1 cellular context compared by ENCODE assay signal in the genomic region with DNA sequence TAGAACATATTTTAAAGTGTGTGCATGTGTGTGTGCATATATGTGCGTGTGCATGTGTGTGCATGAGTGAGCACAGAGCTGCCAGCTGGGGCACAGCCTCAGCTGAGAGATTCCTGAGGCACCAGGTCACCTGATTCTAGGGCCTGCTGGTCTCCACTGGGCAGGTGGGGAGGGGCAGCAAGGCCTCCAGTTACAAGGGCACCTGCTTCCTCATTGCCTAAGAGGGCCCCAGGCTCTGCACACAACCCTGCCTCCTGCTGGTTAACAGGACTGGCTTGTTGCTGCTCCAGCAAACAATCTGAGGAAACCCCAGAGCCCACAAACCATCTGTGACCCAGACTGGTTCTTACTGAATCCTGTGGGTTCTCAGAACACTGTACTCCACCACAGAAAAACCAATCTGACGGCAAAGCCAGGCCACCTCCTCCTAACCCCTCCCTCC.
A peak's percentile ranks its signal among the peaks of the same experiment; 100 is the strongest.
TF ChIP-seq lines count a peak whose summit lies in the region.

No MANE protein-coding gene starts in this region.

TF ChIP-seq in HepG2, 621 proteins besides CTCF, POLR2A, EP300 and RAD21 (continued from another document and continues in another):
- TF ChIP-seq, protein P1, sequence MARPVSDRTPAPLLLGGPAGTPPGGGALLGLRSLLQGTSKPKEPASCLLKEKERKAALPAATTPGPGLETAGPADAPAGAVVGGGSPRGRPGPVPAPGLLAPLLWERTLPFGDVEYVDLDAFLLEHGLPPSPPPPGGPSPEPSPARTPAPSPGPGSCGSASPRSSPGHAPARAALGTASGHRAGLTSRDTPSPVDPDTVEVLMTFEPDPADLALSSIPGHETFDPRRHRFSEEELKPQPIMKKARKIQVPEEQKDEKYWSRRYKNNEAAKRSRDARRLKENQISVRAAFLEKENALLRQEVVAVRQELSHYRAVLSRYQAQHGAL (CRISPR knock-in tag; IDR thresholded peaks at IDR 0.05; ENCODE audit: not compliant biosample characterization), result no peak
- TF ChIP-seq FOXA3 (CRISPR knock-in tag; IDR thresholded peaks at IDR 0.05), result no peak
- TF ChIP-seq CEBPB (IDR thresholded peaks at IDR 0.05; ENCODE audit: borderline replicate concordance, low read depth, low read length), result peak; percentile 84; the same call in 1 of the 2 replicates
- TF ChIP-seq, protein P2, sequence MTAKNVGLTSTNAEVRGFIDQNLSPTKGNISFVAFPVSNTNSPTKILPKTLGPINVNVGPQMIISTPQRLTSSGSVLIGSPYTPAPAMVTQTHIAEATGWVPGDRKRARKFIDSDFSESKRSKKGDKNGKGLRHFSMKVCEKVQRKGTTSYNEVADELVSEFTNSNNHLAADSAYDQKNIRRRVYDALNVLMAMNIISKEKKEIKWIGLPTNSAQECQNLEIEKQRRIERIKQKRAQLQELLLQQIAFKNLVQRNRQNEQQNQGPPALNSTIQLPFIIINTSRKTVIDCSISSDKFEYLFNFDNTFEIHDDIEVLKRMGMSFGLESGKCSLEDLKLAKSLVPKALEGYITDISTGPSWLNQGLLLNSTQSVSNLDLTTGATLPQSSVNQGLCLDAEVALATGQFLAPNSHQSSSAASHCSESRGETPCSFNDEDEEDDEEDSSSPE (CRISPR knock-in tag; IDR thresholded peaks at IDR 0.05), result no peak
- TF ChIP-seq ZFAT (CRISPR knock-in tag; conservative IDR thresholded peaks at IDR 0.05), result no peak
- no peak for TF ChIP-seq ZNF891 (CRISPR knock-in tag; IDR thresholded peaks at IDR 0.05)
- TF ChIP-seq CAMTA2 (CRISPR knock-in tag; IDR thresholded peaks at IDR 0.05; ENCODE audit: borderline replicate concordance), result no peak
- no peak for TF ChIP-seq ZC3H13 (CRISPR knock-in tag; IDR thresholded peaks at IDR 0.05)
- TF ChIP-seq, protein P3, sequence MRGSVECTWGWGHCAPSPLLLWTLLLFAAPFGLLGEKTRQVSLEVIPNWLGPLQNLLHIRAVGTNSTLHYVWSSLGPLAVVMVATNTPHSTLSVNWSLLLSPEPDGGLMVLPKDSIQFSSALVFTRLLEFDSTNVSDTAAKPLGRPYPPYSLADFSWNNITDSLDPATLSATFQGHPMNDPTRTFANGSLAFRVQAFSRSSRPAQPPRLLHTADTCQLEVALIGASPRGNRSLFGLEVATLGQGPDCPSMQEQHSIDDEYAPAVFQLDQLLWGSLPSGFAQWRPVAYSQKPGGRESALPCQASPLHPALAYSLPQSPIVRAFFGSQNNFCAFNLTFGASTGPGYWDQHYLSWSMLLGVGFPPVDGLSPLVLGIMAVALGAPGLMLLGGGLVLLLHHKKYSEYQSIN (CRISPR knock-in tag; IDR thresholded peaks at IDR 0.05; ENCODE audit: borderline replicate concordance), result no peak
- TF ChIP-seq RNF2 (conservative IDR thresholded peaks at IDR 0.05; ENCODE audit: low read depth), result no peak
- no peak for TF ChIP-seq ZNF878 (CRISPR knock-in tag; IDR thresholded peaks at IDR 0.05)
- TF ChIP-seq, protein P4, sequence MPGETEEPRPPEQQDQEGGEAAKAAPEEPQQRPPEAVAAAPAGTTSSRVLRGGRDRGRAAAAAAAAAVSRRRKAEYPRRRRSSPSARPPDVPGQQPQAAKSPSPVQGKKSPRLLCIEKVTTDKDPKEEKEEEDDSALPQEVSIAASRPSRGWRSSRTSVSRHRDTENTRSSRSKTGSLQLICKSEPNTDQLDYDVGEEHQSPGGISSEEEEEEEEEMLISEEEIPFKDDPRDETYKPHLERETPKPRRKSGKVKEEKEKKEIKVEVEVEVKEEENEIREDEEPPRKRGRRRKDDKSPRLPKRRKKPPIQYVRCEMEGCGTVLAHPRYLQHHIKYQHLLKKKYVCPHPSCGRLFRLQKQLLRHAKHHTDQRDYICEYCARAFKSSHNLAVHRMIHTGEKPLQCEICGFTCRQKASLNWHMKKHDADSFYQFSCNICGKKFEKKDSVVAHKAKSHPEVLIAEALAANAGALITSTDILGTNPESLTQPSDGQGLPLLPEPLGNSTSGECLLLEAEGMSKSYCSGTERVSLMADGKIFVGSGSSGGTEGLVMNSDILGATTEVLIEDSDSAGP (CRISPR knock-in tag; IDR thresholded peaks at IDR 0.05; ENCODE audit: borderline replicate concordance), result no peak
- TF ChIP-seq KLF16 (CRISPR knock-in tag; IDR thresholded peaks at IDR 0.05), result no peak
- no peak for TF ChIP-seq MAF1 (CRISPR knock-in tag; IDR thresholded peaks at IDR 0.05; ENCODE audit: borderline replicate concordance)
- no peak for TF ChIP-seq CBX2 (IDR thresholded peaks at IDR 0.05; ENCODE audit: low read depth, low read length)
- no peak for TF ChIP-seq CBX2 (CRISPR knock-in tag; IDR thresholded peaks at IDR 0.05; ENCODE audit: low read depth)
- no peak for TF ChIP-seq ARNTL (CRISPR knock-in tag; IDR thresholded peaks at IDR 0.05)
- no peak for TF ChIP-seq ZNF12 (CRISPR knock-in tag; IDR thresholded peaks at IDR 0.05)
- TF ChIP-seq, protein P5, sequence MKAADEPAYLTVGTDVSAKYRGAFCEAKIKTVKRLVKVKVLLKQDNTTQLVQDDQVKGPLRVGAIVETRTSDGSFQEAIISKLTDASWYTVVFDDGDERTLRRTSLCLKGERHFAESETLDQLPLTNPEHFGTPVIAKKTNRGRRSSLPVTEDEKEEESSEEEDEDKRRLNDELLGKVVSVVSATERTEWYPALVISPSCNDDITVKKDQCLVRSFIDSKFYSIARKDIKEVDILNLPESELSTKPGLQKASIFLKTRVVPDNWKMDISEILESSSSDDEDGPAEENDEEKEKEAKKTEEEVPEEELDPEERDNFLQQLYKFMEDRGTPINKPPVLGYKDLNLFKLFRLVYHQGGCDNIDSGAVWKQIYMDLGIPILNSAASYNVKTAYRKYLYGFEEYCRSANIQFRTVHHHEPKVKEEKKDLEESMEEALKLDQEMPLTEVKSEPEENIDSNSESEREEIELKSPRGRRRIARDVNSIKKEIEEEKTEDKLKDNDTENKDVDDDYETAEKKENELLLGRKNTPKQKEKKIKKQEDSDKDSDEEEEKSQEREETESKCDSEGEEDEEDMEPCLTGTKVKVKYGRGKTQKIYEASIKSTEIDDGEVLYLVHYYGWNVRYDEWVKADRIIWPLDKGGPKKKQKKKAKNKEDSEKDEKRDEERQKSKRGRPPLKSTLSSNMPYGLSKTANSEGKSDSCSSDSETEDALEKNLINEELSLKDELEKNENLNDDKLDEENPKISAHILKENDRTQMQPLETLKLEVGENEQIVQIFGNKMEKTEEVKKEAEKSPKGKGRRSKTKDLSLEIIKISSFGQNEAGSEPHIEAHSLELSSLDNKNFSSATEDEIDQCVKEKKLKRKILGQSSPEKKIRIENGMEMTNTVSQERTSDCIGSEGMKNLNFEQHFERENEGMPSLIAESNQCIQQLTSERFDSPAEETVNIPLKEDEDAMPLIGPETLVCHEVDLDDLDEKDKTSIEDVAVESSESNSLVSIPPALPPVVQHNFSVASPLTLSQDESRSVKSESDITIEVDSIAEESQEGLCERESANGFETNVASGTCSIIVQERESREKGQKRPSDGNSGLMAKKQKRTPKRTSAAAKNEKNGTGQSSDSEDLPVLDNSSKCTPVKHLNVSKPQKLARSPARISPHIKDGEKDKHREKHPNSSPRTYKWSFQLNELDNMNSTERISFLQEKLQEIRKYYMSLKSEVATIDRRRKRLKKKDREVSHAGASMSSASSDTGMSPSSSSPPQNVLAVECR (CRISPR knock-in tag; IDR thresholded peaks at IDR 0.05; ENCODE audit: borderline replicate concordance), result no peak
- TF ChIP-seq SP2 (CRISPR knock-in tag; IDR thresholded peaks at IDR 0.05), result no peak
- TF ChIP-seq CCAR2 (optimal IDR thresholded peaks at IDR 0.05; ENCODE audit: low read depth, low read length), result no peak
- TF ChIP-seq, protein P6, sequence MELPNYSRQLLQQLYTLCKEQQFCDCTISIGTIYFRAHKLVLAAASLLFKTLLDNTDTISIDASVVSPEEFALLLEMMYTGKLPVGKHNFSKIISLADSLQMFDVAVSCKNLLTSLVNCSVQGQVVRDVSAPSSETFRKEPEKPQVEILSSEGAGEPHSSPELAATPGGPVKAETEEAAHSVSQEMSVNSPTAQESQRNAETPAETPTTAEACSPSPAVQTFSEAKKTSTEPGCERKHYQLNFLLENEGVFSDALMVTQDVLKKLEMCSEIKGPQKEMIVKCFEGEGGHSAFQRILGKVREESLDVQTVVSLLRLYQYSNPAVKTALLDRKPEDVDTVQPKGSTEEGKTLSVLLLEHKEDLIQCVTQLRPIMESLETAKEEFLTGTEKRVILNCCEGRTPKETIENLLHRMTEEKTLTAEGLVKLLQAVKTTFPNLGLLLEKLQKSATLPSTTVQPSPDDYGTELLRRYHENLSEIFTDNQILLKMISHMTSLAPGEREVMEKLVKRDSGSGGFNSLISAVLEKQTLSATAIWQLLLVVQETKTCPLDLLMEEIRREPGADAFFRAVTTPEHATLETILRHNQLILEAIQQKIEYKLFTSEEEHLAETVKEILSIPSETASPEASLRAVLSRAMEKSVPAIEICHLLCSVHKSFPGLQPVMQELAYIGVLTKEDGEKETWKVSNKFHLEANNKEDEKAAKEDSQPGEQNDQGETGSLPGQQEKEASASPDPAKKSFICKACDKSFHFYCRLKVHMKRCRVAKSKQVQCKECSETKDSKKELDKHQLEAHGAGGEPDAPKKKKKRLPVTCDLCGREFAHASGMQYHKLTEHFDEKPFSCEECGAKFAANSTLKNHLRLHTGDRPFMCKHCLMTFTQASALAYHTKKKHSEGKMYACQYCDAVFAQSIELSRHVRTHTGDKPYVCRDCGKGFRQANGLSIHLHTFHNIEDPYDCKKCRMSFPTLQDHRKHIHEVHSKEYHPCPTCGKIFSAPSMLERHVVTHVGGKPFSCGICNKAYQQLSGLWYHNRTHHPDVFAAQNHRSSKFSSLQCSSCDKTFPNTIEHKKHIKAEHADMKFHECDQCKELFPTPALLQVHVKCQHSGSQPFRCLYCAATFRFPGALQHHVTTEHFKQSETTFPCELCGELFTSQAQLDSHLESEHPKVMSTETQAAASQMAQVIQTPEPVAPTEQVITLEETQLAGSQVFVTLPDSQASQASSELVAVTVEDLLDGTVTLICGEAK (IDR thresholded peaks at IDR 0.05), result no peak
- TF ChIP-seq, protein P6 (CRISPR knock-in tag; IDR thresholded peaks at IDR 0.05), result no peak
- no peak for TF ChIP-seq GABPA (IDR thresholded peaks at IDR 0.05; ENCODE audit: low read depth, low read length)
- TF ChIP-seq GABPA (CRISPR knock-in tag; IDR thresholded peaks at IDR 0.05; ENCODE audit: low read depth), result no peak
- TF ChIP-seq ZNF841 (CRISPR knock-in tag; IDR thresholded peaks at IDR 0.05; ENCODE audit: borderline replicate concordance), result no peak
- TF ChIP-seq, protein P7, sequence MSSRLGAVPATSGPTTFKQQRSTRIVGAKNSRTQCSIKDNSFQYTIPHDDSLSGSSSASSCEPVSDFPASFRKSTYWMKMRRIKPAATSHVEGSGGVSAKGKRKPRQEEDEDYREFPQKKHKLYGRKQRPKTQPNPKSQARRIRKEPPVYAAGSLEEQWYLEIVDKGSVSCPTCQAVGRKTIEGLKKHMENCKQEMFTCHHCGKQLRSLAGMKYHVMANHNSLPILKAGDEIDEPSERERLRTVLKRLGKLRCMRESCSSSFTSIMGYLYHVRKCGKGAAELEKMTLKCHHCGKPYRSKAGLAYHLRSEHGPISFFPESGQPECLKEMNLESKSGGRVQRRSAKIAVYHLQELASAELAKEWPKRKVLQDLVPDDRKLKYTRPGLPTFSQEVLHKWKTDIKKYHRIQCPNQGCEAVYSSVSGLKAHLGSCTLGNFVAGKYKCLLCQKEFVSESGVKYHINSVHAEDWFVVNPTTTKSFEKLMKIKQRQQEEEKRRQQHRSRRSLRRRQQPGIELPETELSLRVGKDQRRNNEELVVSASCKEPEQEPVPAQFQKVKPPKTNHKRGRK (CRISPR knock-in tag; IDR thresholded peaks at IDR 0.05), result no peak
- no peak for TF ChIP-seq ZNF776 (CRISPR knock-in tag; IDR thresholded peaks at IDR 0.05)
- TF ChIP-seq ZFX (CRISPR knock-in tag; IDR thresholded peaks at IDR 0.05; ENCODE audit: low read depth), result peak; percentile 64; the same call in 1 of the 2 replicates
- TF ChIP-seq, protein P8, sequence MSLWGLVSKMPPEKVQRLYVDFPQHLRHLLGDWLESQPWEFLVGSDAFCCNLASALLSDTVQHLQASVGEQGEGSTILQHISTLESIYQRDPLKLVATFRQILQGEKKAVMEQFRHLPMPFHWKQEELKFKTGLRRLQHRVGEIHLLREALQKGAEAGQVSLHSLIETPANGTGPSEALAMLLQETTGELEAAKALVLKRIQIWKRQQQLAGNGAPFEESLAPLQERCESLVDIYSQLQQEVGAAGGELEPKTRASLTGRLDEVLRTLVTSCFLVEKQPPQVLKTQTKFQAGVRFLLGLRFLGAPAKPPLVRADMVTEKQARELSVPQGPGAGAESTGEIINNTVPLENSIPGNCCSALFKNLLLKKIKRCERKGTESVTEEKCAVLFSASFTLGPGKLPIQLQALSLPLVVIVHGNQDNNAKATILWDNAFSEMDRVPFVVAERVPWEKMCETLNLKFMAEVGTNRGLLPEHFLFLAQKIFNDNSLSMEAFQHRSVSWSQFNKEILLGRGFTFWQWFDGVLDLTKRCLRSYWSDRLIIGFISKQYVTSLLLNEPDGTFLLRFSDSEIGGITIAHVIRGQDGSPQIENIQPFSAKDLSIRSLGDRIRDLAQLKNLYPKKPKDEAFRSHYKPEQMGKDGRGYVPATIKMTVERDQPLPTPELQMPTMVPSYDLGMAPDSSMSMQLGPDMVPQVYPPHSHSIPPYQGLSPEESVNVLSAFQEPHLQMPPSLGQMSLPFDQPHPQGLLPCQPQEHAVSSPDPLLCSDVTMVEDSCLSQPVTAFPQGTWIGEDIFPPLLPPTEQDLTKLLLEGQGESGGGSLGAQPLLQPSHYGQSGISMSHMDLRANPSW (CRISPR knock-in tag; IDR thresholded peaks at IDR 0.05; ENCODE audit: borderline replicate concordance), result no peak
